Comparison of ENCODE assay signal across 8 cellular contexts in the genomic region with DNA sequence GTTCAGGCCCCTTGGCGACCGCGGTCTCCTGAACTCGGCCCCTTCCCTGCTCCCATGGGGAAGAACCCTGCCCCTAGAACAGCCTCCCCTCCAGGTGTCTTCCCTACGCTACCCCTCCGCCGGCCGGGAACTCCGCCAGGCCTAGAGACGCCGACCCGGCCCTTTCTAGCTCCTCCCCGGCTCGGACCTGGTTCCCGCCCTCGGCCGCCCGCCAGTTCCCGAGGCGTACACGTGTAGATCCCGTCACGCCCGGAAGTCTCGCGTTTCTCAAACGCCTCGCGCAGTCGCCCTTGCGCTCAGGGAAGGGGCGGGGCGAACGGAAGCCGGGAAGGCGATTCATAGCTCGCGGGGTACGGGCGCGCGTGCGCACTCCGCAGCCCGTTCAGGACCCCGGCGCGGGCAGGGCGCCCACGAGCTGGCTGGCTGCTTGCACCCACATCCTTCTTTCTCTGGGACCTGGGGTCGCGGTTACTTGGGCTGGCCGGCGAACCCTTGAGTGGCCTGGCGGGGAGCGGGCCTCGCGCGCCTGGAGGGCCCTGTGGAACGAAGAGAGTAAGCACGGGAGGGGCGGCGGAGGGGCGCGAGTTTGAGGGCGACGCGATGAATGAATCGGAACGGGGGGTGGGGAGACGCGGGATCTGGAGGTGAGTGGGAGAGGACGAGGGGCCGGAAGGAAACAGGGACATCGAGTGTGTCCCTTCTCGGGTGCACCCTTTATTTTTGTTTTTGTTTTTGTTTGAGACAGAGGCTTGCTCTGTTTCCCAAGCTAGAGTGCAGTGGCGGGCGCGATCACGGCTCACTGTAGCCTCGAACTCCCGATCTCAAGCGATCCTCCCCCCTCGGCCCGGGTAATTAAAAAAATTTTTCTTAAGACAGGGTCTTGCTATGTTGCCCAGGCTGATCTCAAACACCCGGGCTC. TPM values are rescaled to one million over a fixed set of nuclear protein-coding genes. Genes with fewer than 3 reads are reported as not detected.
DNase-seq lines count a peak whose midpoint lies in the region; ATAC-seq and TF ChIP-seq lines count a peak whose summit lies in the region.

A gene (plus strand): TSS at position 369 of the 919 bp plus-strand sequence. CDS start 710 bp downstream, outside the sequence.

- H3K36me3 ChIP-seq in fibroblast of lung (ENCODE audit: control insufficient read depth, insufficient read depth, low read length): peaks cover 2% of the 10 kb centered on the region

- peak within 1 kb of the TSS; percentile 92 for H3K4me3 ChIP-seq in LNCaP clone FGC (ENCODE audit: low read depth, low read length)
- peak within 1 kb of the TSS; percentile 49 to 93 (median 68) for H3K4me3 ChIP-seq in fibroblast of lung (replicated peaks in 1 of 4; ENCODE audit: control extremely low read depth in 1 of 4, insufficient read depth in 1 of 4, low read depth in 3 of 4, low read length in 4 of 4)

- peak within 1 kb of the TSS; percentile 88 for H2AFZ ChIP-seq in fibroblast of lung (ENCODE audit: low read length)

- peaks cover 13% of the 10 kb centered on the region for H3K79me2 ChIP-seq in fibroblast of lung (ENCODE audit: control insufficient read depth, insufficient read depth, low read length)

- H3K9me3 Mint-ChIP-seq in activated T-helper 17 cell treated with anti-CD3 and anti-CD28 coated beads, Interleukin-2, amount 50 U/mL, for 72 hours: no peaks in the 10 kb centered on the region
- H3K9me3 Mint-ChIP-seq in naive thymus-derived CD8-positive, alpha-beta T cell: no peaks in the 10 kb centered on the region

- no peaks in the 10 kb centered on the region for H4K20me1 ChIP-seq in fibroblast of lung (ENCODE audit: control insufficient read depth, extremely low read depth, insufficient read depth, low read length)

- H3K27ac Mint-ChIP-seq in activated T-helper 17 cell treated with anti-CD3 and anti-CD28 coated beads, Interleukin-2, amount 50 U/mL, for 72 hours: peak within 1 kb of the TSS; percentile 96
- H3K27ac Mint-ChIP-seq in naive thymus-derived CD8-positive, alpha-beta T cell: peak within 1 kb of the TSS; percentile 88 to 96 (median 93)

- H3K36me3 Mint-ChIP-seq in activated T-helper 17 cell treated with anti-CD3 and anti-CD28 coated beads, Interleukin-2, amount 50 U/mL, for 72 hours (ENCODE audit: low read depth): peaks cover 34% of the 10 kb centered on the region
- peaks cover 0 to 4% (median 0%) of the 10 kb centered on the region in 3 donors for H3K36me3 Mint-ChIP-seq in naive thymus-derived CD8-positive, alpha-beta T cell

- POLR2A ChIA-PET in RWPE1 (lab: Yijun Ruan, JAX; ENCODE audit: low non-redundant PET): interaction anchor here (0.7 to 0.9 kb wide), 4 partner anchors 13 to 276 kb away, joined by 3 to 7 read pairs (median 5); a partner anchor contains a TSS
- POLR2A ChIA-PET in naive thymus-derived CD8-positive, alpha-beta T cell (lab: Charles Lee): interaction anchor here (0.6 to 3.3 kb wide), 27 partner anchors 12 to 1201 kb away, joined by 3 to 43 read pairs (median 4); a partner anchor contains a TSS

- H3K9ac ChIP-seq in fibroblast of lung (ENCODE audit: insufficient read depth, low read length): peak within 1 kb of the TSS; percentile 74

- H3K4me1 ChIP-seq in fibroblast of lung (ENCODE audit: control insufficient read depth, extremely low read depth, insufficient read depth, low read length): no peaks in the 10 kb centered on the region

- no peaks in the 10 kb centered on the region for H3K27me3 Mint-ChIP-seq in activated T-helper 17 cell treated with anti-CD3 and anti-CD28 coated beads, Interleukin-2, amount 50 U/mL, for 72 hours
- H3K27me3 Mint-ChIP-seq in naive thymus-derived CD8-positive, alpha-beta T cell: peaks cover 0 to 2% (median 0%) of the 10 kb centered on the region in 5 donors

- peak within 1 kb of the TSS; percentile 96 for H3K4me2 ChIP-seq in fibroblast of lung (ENCODE audit: extremely low read depth, insufficient read depth, low read length)

- CTCF ChIA-PET in RWPE1 (lab: Yijun Ruan, JAX): interaction anchor here (0.5 to 2.4 kb wide), 29 partner anchors 9 to 1195 kb away, joined by 3 to 32 read pairs (median 4); a partner anchor contains a TSS

- peak within 1 kb of the TSS; percentile 95 for H3K4me3 Mint-ChIP-seq in activated T-helper 17 cell treated with anti-CD3 and anti-CD28 coated beads, Interleukin-2, amount 50 U/mL, for 72 hours
- peak within 1 kb of the TSS; percentile 91 to 99 (median 96) for H3K4me3 Mint-ChIP-seq in naive thymus-derived CD8-positive, alpha-beta T cell

- DNase-seq in Daoy (ENCODE audit: low read depth) (peak; percentile 100), GOT3 (lab: John Stamatoyannopoulos, UW) (peak; percentile 92), LNCaP clone FGC (ENCODE audit: low read depth) (peak; percentile 91), RWPE1 (ENCODE audit: low spot score) (peak; percentile 96), fibroblast of lung (ENCODE audit: low read depth in 2 of 2) (peak; percentile 96 to 98)
- DNase-seq in naive thymus-derived CD8-positive, alpha-beta T cell: peak; percentile 96 to 99 (median 98)
- DNase-seq in stimulated activated naive CD4-positive, alpha-beta T cell (lab: John Stamatoyannopoulos, UW): peak; percentile 95 to 97 (median 97)

- H3K27me3 ChIP-seq in fibroblast of lung (ENCODE audit: control insufficient read depth, insufficient read depth, low read length): peaks cover 6% of the 10 kb centered on the region

- H3K27ac ChIP-seq in RWPE1 (peak within 1 kb of the TSS; percentile 85), fibroblast of lung (ENCODE audit: insufficient read depth, low read length) (peak within 1 kb of the TSS; percentile 73)

- TF ChIP-seq CTCF in LNCaP clone FGC (IDR thresholded peaks at IDR 0.05; ENCODE audit: control insufficient read depth, extremely low read depth, insufficient read depth): no peak
- no peak for TF ChIP-seq CTCF in RWPE1 (conservative IDR thresholded peaks at IDR 0.05; ENCODE audit: low read depth)
- no peak for TF ChIP-seq CTCF in fibroblast of lung (conservative IDR thresholded peaks at IDR 0.05 in 1 of 2, IDR thresholded peaks at IDR 0.05 in 1 of 2; ENCODE audit: low read depth in 1 of 2, low read length in 2 of 2)

- no peaks in the 10 kb centered on the region for H3K9me3 ChIP-seq in fibroblast of lung (ENCODE audit: control insufficient read depth, insufficient read depth, low read depth, low read length)

- peak; percentile 99 for ATAC-seq in activated T-helper 17 cell treated with anti-CD3 and anti-CD28 coated beads, Interleukin-2, amount 50 U/mL, for 72 hours (replicated peaks)
- ATAC-seq in naive thymus-derived CD8-positive, alpha-beta T cell: peak; percentile 93 to 95

- H3K4me1 Mint-ChIP-seq in activated T-helper 17 cell treated with anti-CD3 and anti-CD28 coated beads, Interleukin-2, amount 50 U/mL, for 72 hours: peaks cover 6% of the 10 kb centered on the region
- H3K4me1 Mint-ChIP-seq in naive thymus-derived CD8-positive, alpha-beta T cell: peaks cover 8 to 25% (median 20%) of the 10 kb centered on the region in 4 donors

RNA-seq across cellular contexts. Expression of the gene that starts here (rescaled TPM):
- 146 and 197 TPM in 2 replicates for total RNA-seq in Daoy (2014; rRNA removed; shearing (Covaris generic))
- total RNA-seq in activated T-helper 17 cell treated with anti-CD3 and anti-CD28 coated beads, Interleukin-2, amount 50 U/mL, for 72 hours: 10 to 100 TPM; 29.6 to 68.9 TPM
- total RNA-seq in fibroblast of lung: 31.1 and 31.9 TPM in 2 replicates
- 19.4 and 22.9 TPM in 2 replicates for polyA plus RNA-seq in fibroblast of lung
- polyA plus RNA-seq in fibroblast of lung (2012): 39.7 and 55.9 TPM in 2 replicates
- 14.0 and 18.3 TPM in 2 replicates for polyA minus RNA-seq in fibroblast of lung (ENCODE audit: low replicate concordance)
- total RNA-seq in naive thymus-derived CD8-positive, alpha-beta T cell: 10 to 100 TPM; 16.9 to 17.5 TPM
- polyA plus RNA-seq in naive thymus-derived CD8-positive, alpha-beta T cell: 10 to 100 TPM; 32.6 to 41.7 (median 33.0) TPM

Comparison
In these comparisons a context has a peak if more than half of its experiments do, and no peak if none do; other contexts are left out.
1. Peak in every context shown above with its lines: DNase-seq, ATAC-seq, H3K4me3 ChIP-seq and H3K27ac ChIP-seq.